36 cellular contexts compared by ENCODE assay signal in genomic region chr11:40179541-40179940, GRCh38.
"Had no signal": no experiment of that assay in that cellular context is flagged by ENCODE, and none has a peak within 500 bp of the region (broad histone marks: within the 10 kb centered on the region; RNA-seq: fewer than 3 reads in every experiment).

No MANE protein-coding gene starts in this region.

- DNase-seq: activated effector memory CD4-positive, alpha-beta T cell treated with anti-CD3 and anti-CD28 coated beads, Interleukin-2, amount 50 U/mL, for 16 hours; activated effector memory CD4-positive, alpha-beta T cell treated with Interleukin-2 at 50 U/mL for 16 hours; activated gamma-delta T cell; activated gamma-delta T cell treated with Interleukin-2 at 50 U/mL for 16 hours; activated naive CD4-positive, alpha-beta T cell; activated naive CD4-positive, alpha-beta T cell treated with anti-CD3 and anti-CD28 coated beads for 36 hours; activated naive CD4-positive, alpha-beta T cell treated with anti-CD3 and anti-CD28 coated beads, Interleukin-2, amount 10 ng/mL, durations not matched to agents 7 days and 5 days; activated naive CD4-positive, alpha-beta T cell treated with anti-CD3 and anti-CD28 coated beads, Interleukin-2, amount 50 U/mL, for 16 hours; activated naive CD4-positive, alpha-beta T cell treated with Interleukin-2 at 50 U/mL for 16 hours; activated naive CD8-positive, alpha-beta T cell treated with anti-CD3 and anti-CD28 coated beads for 36 hours; activated naive CD8-positive, alpha-beta T cell treated with anti-CD3 and anti-CD28 coated beads, Interleukin-2, amount 10 ng/mL, durations not matched to agents 7 days and 5 days; activated naive CD8-positive, alpha-beta T cell treated with anti-CD3 and anti-CD28 coated beads, Interleukin-2, amount 50 U/mL, for 24 hours; activated T-cell treated with anti-CD3 and anti-CD28 coated beads, Interleukin-2, amount 50 U/mL, for 1 hour; activated T-cell treated with anti-CD3 and anti-CD28 coated beads, Interleukin-2, amount 50 U/mL, for 24 hours; activated T-cell treated with anti-CD3 and anti-CD28 coated beads, Interleukin-2, amount 50 U/mL, for 4 hours; activated T-cell treated with anti-CD3 and anti-CD28 coated beads, Interleukin-2, amount 50 U/mL, for 48 hours; activated T-cell treated with anti-CD3 and anti-CD28 coated beads, Interleukin-2, amount 50 U/mL, for 72 hours; adrenal gland; amniotic stem cell; aorta; body of pancreas; brain microvascular endothelial cell; caudate nucleus; central memory CD4-positive, alpha-beta T cell; cerebellar nuclear complex had no signal

- H3K4me1 Mint-ChIP-seq: activated naive CD4-positive, alpha-beta T cell treated with anti-CD3 and anti-CD28 coated beads, Interleukin-2, amount 10 ng/mL, durations not matched to agents 7 days and 5 days; activated naive CD4-positive, alpha-beta T cell treated with anti-CD3 and anti-CD28 coated beads, Interleukin-2, amount 50 U/mL, for 24 hours; activated naive CD8-positive, alpha-beta T cell treated with anti-CD3 and anti-CD28 coated beads for 36 hours; activated naive CD8-positive, alpha-beta T cell treated with anti-CD3 and anti-CD28 coated beads, Interleukin-2, amount 10 ng/mL, durations not matched to agents 7 days and 5 days; activated naive CD8-positive, alpha-beta T cell treated with anti-CD3 and anti-CD28 coated beads, Interleukin-2, amount 50 U/mL, for 24 hours; activated T-helper 17 cell treated with anti-CD3 and anti-CD28 coated beads, Interleukin-2, amount 50 U/mL, for 72 hours; central memory CD8-positive, alpha-beta T cell had no signal

- H3K27me3 ChIP-seq: adrenal gland, ascending aorta, body of pancreas, brain microvascular endothelial cell, breast epithelium, cardiac muscle cell had no signal

- H3K4me3 Mint-ChIP-seq: activated naive CD4-positive, alpha-beta T cell treated with anti-CD3 and anti-CD28 coated beads for 36 hours; activated naive CD4-positive, alpha-beta T cell treated with anti-CD3 and anti-CD28 coated beads, Interleukin-2, amount 10 ng/mL, durations not matched to agents 7 days and 5 days; activated naive CD4-positive, alpha-beta T cell treated with anti-CD3 and anti-CD28 coated beads, Interleukin-2, amount 50 U/mL, for 24 hours; activated naive CD8-positive, alpha-beta T cell; activated naive CD8-positive, alpha-beta T cell treated with anti-CD3 and anti-CD28 coated beads for 36 hours; activated naive CD8-positive, alpha-beta T cell treated with anti-CD3 and anti-CD28 coated beads, Interleukin-2, amount 10 ng/mL, durations not matched to agents 7 days and 5 days; activated naive CD8-positive, alpha-beta T cell treated with anti-CD3 and anti-CD28 coated beads, Interleukin-2, amount 50 U/mL, for 24 hours; activated T-cell treated with anti-CD3 and anti-CD28 coated beads, Interleukin-2, amount 50 U/mL, for 24 hours; activated T-cell treated with anti-CD3 and anti-CD28 coated beads, Interleukin-2, amount 50 U/mL, for 4 hours; activated T-cell treated with anti-CD3 and anti-CD28 coated beads, Interleukin-2, amount 50 U/mL, for 72 hours; activated T-helper 1 cell treated with anti-CD3 and anti-CD28 coated beads, Interleukin-12 subunit alpha, Interleukin-12 subunit beta, Interleukin-2, Interleukin-4 antibody, amounts not matched to agents 30 ng/mL and 10 ng/mL and 1 ng/mL, durations not matched to agents 14 hours and 24 hours and 36 hours; activated T-helper 17 cell treated with anti-CD3 and anti-CD28 coated beads, Interleukin-2, amount 50 U/mL, for 72 hours; brain; central memory CD8-positive, alpha-beta T cell had no signal

- H3K27me3 Mint-ChIP-seq: activated naive CD4-positive, alpha-beta T cell treated with anti-CD3 and anti-CD28 coated beads, Interleukin-2, amount 10 ng/mL, durations not matched to agents 7 days and 5 days; activated naive CD4-positive, alpha-beta T cell treated with anti-CD3 and anti-CD28 coated beads, Interleukin-2, amount 50 U/mL, for 24 hours; activated naive CD8-positive, alpha-beta T cell; activated naive CD8-positive, alpha-beta T cell treated with anti-CD3 and anti-CD28 coated beads for 36 hours; activated naive CD8-positive, alpha-beta T cell treated with anti-CD3 and anti-CD28 coated beads, Interleukin-2, amount 10 ng/mL, durations not matched to agents 7 days and 5 days; activated naive CD8-positive, alpha-beta T cell treated with anti-CD3 and anti-CD28 coated beads, Interleukin-2, amount 50 U/mL, for 24 hours; activated T-cell treated with anti-CD3 and anti-CD28 coated beads, Interleukin-2, amount 50 U/mL, for 24 hours; activated T-helper 17 cell treated with anti-CD3 and anti-CD28 coated beads, Interleukin-2, amount 50 U/mL, for 72 hours; brain; central memory CD8-positive, alpha-beta T cell had no signal

- H3K27ac Mint-ChIP-seq: activated naive CD4-positive, alpha-beta T cell treated with anti-CD3 and anti-CD28 coated beads for 36 hours; activated naive CD4-positive, alpha-beta T cell treated with anti-CD3 and anti-CD28 coated beads, Interleukin-2, amount 10 ng/mL, durations not matched to agents 7 days and 5 days; activated naive CD4-positive, alpha-beta T cell treated with anti-CD3 and anti-CD28 coated beads, Interleukin-2, amount 50 U/mL, for 24 hours; activated naive CD4-positive, alpha-beta T cell treated with anti-CD3 and anti-CD28 coated beads, Interleukin-2, amount 50 U/mL, for 72 hours; activated naive CD8-positive, alpha-beta T cell; activated naive CD8-positive, alpha-beta T cell treated with anti-CD3 and anti-CD28 coated beads for 36 hours; activated naive CD8-positive, alpha-beta T cell treated with anti-CD3 and anti-CD28 coated beads, Interleukin-2, amount 10 ng/mL, durations not matched to agents 7 days and 5 days; activated naive CD8-positive, alpha-beta T cell treated with anti-CD3 and anti-CD28 coated beads, Interleukin-2, amount 50 U/mL, for 24 hours; activated T-cell treated with anti-CD3 and anti-CD28 coated beads, Interleukin-2, amount 50 U/mL, for 24 hours; activated T-helper 1 cell treated with anti-CD3 and anti-CD28 coated beads, Interleukin-12 subunit alpha, Interleukin-12 subunit beta, Interleukin-2, Interleukin-4 antibody, amounts not matched to agents 30 ng/mL and 10 ng/mL and 1 ng/mL, durations not matched to agents 14 hours and 24 hours and 36 hours; activated T-helper 17 cell treated with anti-CD3 and anti-CD28 coated beads, Interleukin-2, amount 50 U/mL, for 72 hours; activated T-helper 2 cell treated with anti-CD3 and anti-CD28 coated beads, Interferon-gamma antibody, Interleukin-2, Interleukin-4, amounts not matched to agents 10 μg/mL and 5 μg/mL and 100 μg/mL, durations not matched to agents 14 hours and 24 hours and 36 hours; brain had no signal

- H3K36me3 Mint-ChIP-seq: activated naive CD4-positive, alpha-beta T cell treated with anti-CD3 and anti-CD28 coated beads, Interleukin-2, amount 10 ng/mL, durations not matched to agents 7 days and 5 days; activated naive CD4-positive, alpha-beta T cell treated with anti-CD3 and anti-CD28 coated beads, Interleukin-2, amount 50 U/mL, for 24 hours; activated naive CD8-positive, alpha-beta T cell; activated naive CD8-positive, alpha-beta T cell treated with anti-CD3 and anti-CD28 coated beads for 36 hours; activated naive CD8-positive, alpha-beta T cell treated with anti-CD3 and anti-CD28 coated beads, Interleukin-2, amount 10 ng/mL, durations not matched to agents 7 days and 5 days; brain had no signal

- H3K9me3 ChIP-seq: adrenal gland, ascending aorta, body of pancreas, breast epithelium had no signal

- ATAC-seq: activated naive CD4-positive, alpha-beta T cell treated with anti-CD3 and anti-CD28 coated beads, Interleukin-2, amount 50 U/mL, for 72 hours; activated naive CD8-positive, alpha-beta T cell treated with anti-CD3 and anti-CD28 coated beads, Interleukin-2, amount 50 U/mL, for 24 hours; activated T-cell treated with anti-CD3 and anti-CD28 coated beads, Interleukin-2, amount 50 U/mL, for 4 hours; activated T-cell treated with anti-CD3 and anti-CD28 coated beads, Interleukin-2, amount 50 U/mL, for 72 hours; activated T-helper 17 cell treated with anti-CD3 and anti-CD28 coated beads, Interleukin-2, amount 50 U/mL, for 72 hours; body of pancreas had no signal

- H3K4me3 ChIP-seq: adrenal gland, ascending aorta, body of pancreas, breast epithelium, cardiac muscle cell had no signal

- H3K9me3 Mint-ChIP-seq: activated naive CD8-positive, alpha-beta T cell treated with anti-CD3 and anti-CD28 coated beads for 36 hours; brain had no signal

- H3K36me3 ChIP-seq: adrenal gland, ascending aorta, brain microvascular endothelial cell, breast epithelium, cardiac muscle cell had no signal

- H3K4me1 ChIP-seq: adrenal gland, ascending aorta, body of pancreas, breast epithelium had no signal
